32 cellular contexts compared by ENCODE assay signal in genomic region chr12:98840325-98840724, GRCh38.
"Had no signal": no experiment of that assay in that cellular context is flagged by ENCODE, and none has a peak within 500 bp of the region (broad histone marks: within the 10 kb centered on the region; RNA-seq: fewer than 3 reads in every experiment).

No MANE protein-coding gene starts in this region.

- H3K4me1 Mint-ChIP-seq: activated CD4-positive, alpha-beta T cell treated with anti-CD3 and anti-CD28 coated beads for 36 hours; activated naive CD4-positive, alpha-beta T cell treated with anti-CD3 and anti-CD28 coated beads, Interleukin-2, amount 10 ng/mL, durations not matched to agents 7 days and 5 days; brain; central memory CD8-positive, alpha-beta T cell; T-helper 17 cell had no signal

- H3K27ac Mint-ChIP-seq: activated CD4-positive, alpha-beta memory T cell treated with anti-CD3 and anti-CD28 coated beads for 36 hours; activated CD4-positive, alpha-beta T cell treated with anti-CD3 and anti-CD28 coated beads for 36 hours; activated CD4-positive, alpha-beta T cell treated with anti-CD3 and anti-CD28 coated beads, Interleukin-2, amount 10 ng/mL, durations not matched to agents 24 days and 14 days; activated CD8-positive, alpha-beta memory T cell treated with anti-CD3 and anti-CD28 coated beads, Interleukin-2, amount 10 ng/mL, durations not matched to agents 7 days and 5 days; activated CD8-positive, alpha-beta T cell treated with anti-CD3 and anti-CD28 coated beads, Interleukin-2, amount 10 ng/mL, durations not matched to agents 7 days and 5 days; activated naive CD4-positive, alpha-beta T cell treated with anti-CD3 and anti-CD28 coated beads, Interleukin-2, amount 10 ng/mL, durations not matched to agents 7 days and 5 days; activated naive CD4-positive, alpha-beta T cell treated with anti-CD3 and anti-CD28 coated beads, Interleukin-2, amount 50 U/mL, for 72 hours; activated naive CD8-positive, alpha-beta T cell treated with anti-CD3 and anti-CD28 coated beads, Interleukin-2, amount 10 ng/mL, durations not matched to agents 7 days and 5 days; brain; T-helper 17 cell; T-helper 2 cell treated with Interferon-gamma antibody and Interleukin-4, amounts not matched to agents 5 μg/mL and 100 μg/mL, for 36 hours had no signal

- DNase-seq: activated CD4-positive, alpha-beta memory T cell treated with anti-CD3 and anti-CD28 coated beads for 36 hours; activated CD4-positive, alpha-beta T cell treated with anti-CD3 and anti-CD28 coated beads for 36 hours; activated CD4-positive, alpha-beta T cell treated with anti-CD3 and anti-CD28 coated beads, Interleukin-2, amount 10 ng/mL, durations not matched to agents 24 days and 14 days; activated CD4-positive, CD25-positive, alpha-beta regulatory T cell; activated CD4-positive, CD25-positive, alpha-beta regulatory T cell treated with anti-CD3 and anti-CD28 coated beads, Interleukin-2, amount 50 U/mL, for 72 hours; activated CD8-positive, alpha-beta memory T cell treated with anti-CD3 and anti-CD28 coated beads, Interleukin-2, amount 10 ng/mL, durations not matched to agents 7 days and 5 days; activated CD8-positive, alpha-beta memory T cell treated with anti-CD3 and anti-CD28 coated beads, Interleukin-2, amount 50 U/mL, for 4 hours; activated CD8-positive, alpha-beta T cell treated with anti-CD3 and anti-CD28 coated beads, Interleukin-2, amount 10 ng/mL, durations not matched to agents 7 days and 5 days; activated gamma-delta T cell; activated naive CD4-positive, alpha-beta T cell; activated naive CD4-positive, alpha-beta T cell treated with anti-CD3 and anti-CD28 coated beads, Interleukin-2, amount 10 ng/mL, durations not matched to agents 7 days and 5 days; activated naive CD8-positive, alpha-beta T cell treated with anti-CD3 and anti-CD28 coated beads, Interleukin-2, amount 10 ng/mL, durations not matched to agents 7 days and 5 days; activated T-cell treated with anti-CD3 and anti-CD28 coated beads, Interleukin-2, amount 50 U/mL, for 1 hour; activated T-cell treated with anti-CD3 and anti-CD28 coated beads, Interleukin-2, amount 50 U/mL, for 48 hours; dermis blood vessel endothelial cell; effector CD8-positive, alpha-beta T cell; esophagus squamous epithelium; foreskin melanocyte; heart right ventricle; T-helper 1 cell; T-helper 17 cell; T1000 had no signal

- H3K4me3 Mint-ChIP-seq: activated CD4-positive, alpha-beta memory T cell treated with anti-CD3 and anti-CD28 coated beads for 36 hours; activated CD4-positive, alpha-beta T cell treated with anti-CD3 and anti-CD28 coated beads for 36 hours; activated CD4-positive, alpha-beta T cell treated with anti-CD3 and anti-CD28 coated beads, Interleukin-2, amount 10 ng/mL, durations not matched to agents 24 days and 14 days; activated CD8-positive, alpha-beta memory T cell treated with anti-CD3 and anti-CD28 coated beads, Interleukin-2, amount 10 ng/mL, durations not matched to agents 7 days and 5 days; activated CD8-positive, alpha-beta T cell treated with anti-CD3 and anti-CD28 coated beads, Interleukin-2, amount 10 ng/mL, durations not matched to agents 7 days and 5 days; activated naive CD4-positive, alpha-beta T cell treated with anti-CD3 and anti-CD28 coated beads, Interleukin-2, amount 10 ng/mL, durations not matched to agents 7 days and 5 days; activated naive CD8-positive, alpha-beta T cell treated with anti-CD3 and anti-CD28 coated beads, Interleukin-2, amount 10 ng/mL, durations not matched to agents 7 days and 5 days; brain; central memory CD8-positive, alpha-beta T cell; T-helper 17 cell; T-helper 2 cell treated with Interferon-gamma antibody and Interleukin-4, amounts not matched to agents 5 μg/mL and 100 μg/mL, for 36 hours had no signal

- H3K9me3 Mint-ChIP-seq: activated CD4-positive, alpha-beta memory T cell treated with anti-CD3 and anti-CD28 coated beads for 36 hours; activated CD4-positive, alpha-beta T cell treated with anti-CD3 and anti-CD28 coated beads, Interleukin-2, amount 10 ng/mL, durations not matched to agents 24 days and 14 days; activated naive CD4-positive, alpha-beta T cell treated with anti-CD3 and anti-CD28 coated beads, Interleukin-2, amount 10 ng/mL, durations not matched to agents 7 days and 5 days; activated naive CD4-positive, alpha-beta T cell treated with anti-CD3 and anti-CD28 coated beads, Interleukin-2, amount 50 U/mL, for 72 hours; activated naive CD8-positive, alpha-beta T cell treated with anti-CD3 and anti-CD28 coated beads, Interleukin-2, amount 10 ng/mL, durations not matched to agents 7 days and 5 days; brain; central memory CD8-positive, alpha-beta T cell; T-helper 2 cell treated with Interferon-gamma antibody and Interleukin-4, amounts not matched to agents 5 μg/mL and 100 μg/mL, for 36 hours had no signal

- H3K27me3 Mint-ChIP-seq: activated naive CD4-positive, alpha-beta T cell treated with anti-CD3 and anti-CD28 coated beads, Interleukin-2, amount 10 ng/mL, durations not matched to agents 7 days and 5 days; brain had no signal

- H3K27ac ChIP-seq: ascending aorta, breast epithelium, cardiac muscle cell, coronary artery, epithelial cell of prostate, esophagus squamous epithelium, gastroesophageal sphincter, heart right ventricle had no signal

- H3K36me3 Mint-ChIP-seq: activated CD4-positive, alpha-beta memory T cell treated with anti-CD3 and anti-CD28 coated beads for 36 hours; activated CD8-positive, alpha-beta memory T cell treated with anti-CD3 and anti-CD28 coated beads, Interleukin-2, amount 10 ng/mL, durations not matched to agents 7 days and 5 days; activated naive CD4-positive, alpha-beta T cell treated with anti-CD3 and anti-CD28 coated beads, Interleukin-2, amount 10 ng/mL, durations not matched to agents 7 days and 5 days; activated naive CD4-positive, alpha-beta T cell treated with anti-CD3 and anti-CD28 coated beads, Interleukin-2, amount 50 U/mL, for 72 hours; activated naive CD8-positive, alpha-beta T cell treated with anti-CD3 and anti-CD28 coated beads, Interleukin-2, amount 10 ng/mL, durations not matched to agents 7 days and 5 days; brain had no signal
